19 cellular contexts compared by ENCODE assay signal in genomic region chr1:117544509-117545109, GRCh38.
DNase-seq lines count a peak whose midpoint lies in the region; ATAC-seq and TF ChIP-seq lines count a peak whose summit lies in the region.
"Had no signal": no experiment of that assay in that cellular context is flagged by ENCODE, and none has a peak within 500 bp of the region (broad histone marks: within the 10 kb centered on the region; RNA-seq: fewer than 3 reads in every experiment).

No MANE protein-coding gene starts in this region.

- H3K4me3 Mint-ChIP-seq in Caco-2 (ENCODE audit: unreplicated experiment) (no peak overlapping the region), endothelial cell (ENCODE audit: unreplicated experiment) (no peak overlapping the region)
- H3K4me3 Mint-ChIP-seq: CD4-positive, alpha-beta T cell had no signal

- H3K4me1 Mint-ChIP-seq in Caco-2 (ENCODE audit: low read depth, unreplicated experiment): peaks cover 17% of the 10 kb centered on the region
- peaks cover 13% of the 10 kb centered on the region for H3K4me1 Mint-ChIP-seq in endothelial cell (ENCODE audit: unreplicated experiment)

- peak overlapping the region; percentile 29; the same call in 1 of the 2 replicates for H2AFZ ChIP-seq in PC-3 (ENCODE audit: low read length)
- H2AFZ ChIP-seq in hepatocyte: peak overlapping the region; percentile 23
- H2AFZ ChIP-seq in osteoblast (ENCODE audit: low read length): no peak overlapping the region

- no peak overlapping the region for H3K4me3 ChIP-seq in Caco-2 (ENCODE audit: low read depth, low read length)
- H3K4me3 ChIP-seq in PC-3 (ENCODE audit: low read length): no peak overlapping the region
- no peak overlapping the region for H3K4me3 ChIP-seq in hepatocyte
- no peak overlapping the region for H3K4me3 ChIP-seq in osteoblast (ENCODE audit: insufficient read depth, low read length)
- H3K4me3 ChIP-seq: A549 had no signal

- H3K27me3 ChIP-seq in Caco-2 (replicated peaks; ENCODE audit: control insufficient read depth, insufficient read depth, low read length) (no peaks in the 10 kb centered on the region), PC-3 (ENCODE audit: low read length) (no peaks in the 10 kb centered on the region), hepatocyte (no peaks in the 10 kb centered on the region), osteoblast (ENCODE audit: insufficient read depth, low read length) (peaks cover 4% of the 10 kb centered on the region)

- H3K4me2 ChIP-seq in PC-3 (ENCODE audit: low read length) (no peak overlapping the region), hepatocyte (no peak overlapping the region), osteoblast (ENCODE audit: insufficient read depth, low read length) (no peak overlapping the region)
- H3K4me2 ChIP-seq: A549 had no signal

- no peaks in the 10 kb centered on the region for H3K9me3 ChIP-seq in Caco-2
- H3K9me3 ChIP-seq in PC-3 (ENCODE audit: low read length): no peaks in the 10 kb centered on the region
- no peaks in the 10 kb centered on the region for H3K9me3 ChIP-seq in hepatocyte (ENCODE audit: low read depth)
- H3K9me3 ChIP-seq in osteoblast (ENCODE audit: low read depth, low read length): no peaks in the 10 kb centered on the region
- H3K9me3 ChIP-seq: A549 had no signal

- H3K27me3 Mint-ChIP-seq in Caco-2 (ENCODE audit: insufficient read depth, unreplicated experiment) (no peaks in the 10 kb centered on the region), endothelial cell (ENCODE audit: unreplicated experiment) (peaks cover 1% of the 10 kb centered on the region)
- H3K27me3 Mint-ChIP-seq: CD4-positive, alpha-beta T cell had no signal

- H3K9me2 ChIP-seq in PC-3 (replicated peaks; ENCODE audit: low read length): no peaks in the 10 kb centered on the region
- no peaks in the 10 kb centered on the region for H3K9me2 ChIP-seq in hepatocyte (replicated peaks; ENCODE audit: insufficient read depth)

- no peak overlapping the region for H3K9ac ChIP-seq in PC-3 (ENCODE audit: low read length)

- no peaks in the 10 kb centered on the region for H3K9me3 Mint-ChIP-seq in Caco-2 (ENCODE audit: unreplicated experiment)
- H3K9me3 Mint-ChIP-seq in endothelial cell (ENCODE audit: unreplicated experiment): no peaks in the 10 kb centered on the region
- H3K9me3 Mint-ChIP-seq: CD4-positive, alpha-beta T cell had no signal

- WGBS in hepatocyte (ENCODE audit: low lambda C conversion rate, missing lambda C conversion rate): 43% methylated on average over 4 of the region's 4 CpGs

- intact Hi-C loops in Caco-2 (cut with micrococcal nuclease; ENCODE audit: unreplicated experiment): loop anchor here (2.0 kb wide), 1 partner anchor 62 kb away; the partner anchor contains the start of gene TENT5C
- intact Hi-C loops in PC-3 (cut with micrococcal nuclease): no loop called here

- H3K4me1 ChIP-seq in Caco-2 (peaks cover 12% of the 10 kb centered on the region), PC-3 (ENCODE audit: insufficient read depth, low read length) (no peaks in the 10 kb centered on the region), hepatocyte (ENCODE audit: insufficient read depth) (peaks cover 14% of the 10 kb centered on the region), osteoblast (ENCODE audit: insufficient read depth, low read length) (no peaks in the 10 kb centered on the region)
- H3K4me1 ChIP-seq: A549 had no signal

- no TSS peak for BruUV-seq in Caco-2 (replicated peaks; lab: Mats Ljungman, UMichigan)
- BruUV-seq in PC-3 (replicated peaks; lab: Mats Ljungman, UMichigan): no TSS peak

- DNase-seq in Caco-2 (peak; percentile 59 to 65), PC-3 (no peak), hepatocyte (ENCODE audit: low spot score) (peak; percentile 59), osteoblast (ENCODE audit: insufficient read length, low spot score, missing footprints) (peak; percentile 6), ureter (ENCODE audit: low spot score) (no peak), endothelial cell (ENCODE audit: low spot score) (no peak)
- DNase-seq: Calu3; CD4-positive, alpha-beta T cell; GOT3; NCI-H1105; NCI-H1694; NCI-H2107; NCI-H510A; NCI-H748 treated with DMSO at 0.1 percent for 48 hours; OCI-M1; SHP77 had no signal

- H3K36me3 ChIP-seq in Caco-2 (ENCODE audit: control insufficient read depth, insufficient read depth, low read length) (no peaks in the 10 kb centered on the region; the same call in 1 of the 2 replicates), PC-3 (ENCODE audit: low read depth, low read length) (no peaks in the 10 kb centered on the region), hepatocyte (replicated peaks; ENCODE audit: insufficient read depth, low read depth) (no peaks in the 10 kb centered on the region), osteoblast (ENCODE audit: insufficient read depth, low read length) (no peaks in the 10 kb centered on the region)

- peak overlapping the region; percentile 13 for H3K27ac Mint-ChIP-seq in Caco-2 (ENCODE audit: unreplicated experiment)
- no peak overlapping the region for H3K27ac Mint-ChIP-seq in endothelial cell (ENCODE audit: unreplicated experiment)
- H3K27ac Mint-ChIP-seq: CD4-positive, alpha-beta T cell had no signal

- ATAC-seq in PC-3 (no peak), GM18867 (IDR thresholded peaks at IDR 0.05; ENCODE audit: unreplicated experiment) (no peak)
- ATAC-seq: A549, SK-N-SH treated with all-trans-retinoic acid at 6 μM for 48 hours had no signal

- no peaks in the 10 kb centered on the region for H3K36me3 Mint-ChIP-seq in Caco-2 (ENCODE audit: insufficient read depth, unreplicated experiment)
- H3K36me3 Mint-ChIP-seq in endothelial cell (ENCODE audit: low read depth, unreplicated experiment): no peaks in the 10 kb centered on the region

- H3K27ac ChIP-seq in PC-3 (ENCODE audit: low read length) (no peak overlapping the region), hepatocyte (peak overlapping the region; percentile 58), osteoblast (ENCODE audit: low read depth, low read length) (no peak overlapping the region)
- H3K27ac ChIP-seq: A549 had no signal

- CTCF ChIA-PET in Caco-2 (lab: Charles Lee): interaction anchor here (1.4 kb wide), 1 partner anchor 210 kb away, joined by 4 read pairs; no protein-coding TSS in a partner anchor
- CTCF ChIA-PET in PC-3 (lab: Charles Lee): no interaction called here

- no peaks in the 10 kb centered on the region for H3F3A ChIP-seq in PC-3 (ENCODE audit: low read length, unreplicated experiment)

- H3K79me2 ChIP-seq in PC-3 (ENCODE audit: low read length) (no peaks in the 10 kb centered on the region), hepatocyte (no peaks in the 10 kb centered on the region), osteoblast (ENCODE audit: insufficient read depth, low read length) (no peaks in the 10 kb centered on the region)

- POLR2A ChIA-PET in Caco-2 (lab: Charles Lee) (no interaction called here), PC-3 (lab: Charles Lee; ENCODE audit: unreplicated experiment) (no interaction called here)

- H4K20me1 ChIP-seq in PC-3 (ENCODE audit: low read length) (no peaks in the 10 kb centered on the region), hepatocyte (ENCODE audit: insufficient read depth, poor library complexity, severe bottlenecking) (no peaks in the 10 kb centered on the region), osteoblast (ENCODE audit: insufficient read depth, low read length) (no peaks in the 10 kb centered on the region)

- TF ChIP-seq CTCF in Caco-2 (IDR thresholded peaks at IDR 0.05; ENCODE audit: insufficient read depth in 1 of 2, low read depth in 1 of 2, low read length in 1 of 2, severe bottlenecking in 1 of 2, unreplicated experiment in 1 of 2): no peak
- TF ChIP-seq CTCF in PC-3 (conservative IDR thresholded peaks at IDR 0.05; ENCODE audit: low read depth, low read length): no peak
- no peak for TF ChIP-seq CTCF in hepatocyte (IDR thresholded peaks at IDR 0.05; ENCODE audit: poor library complexity)
- TF ChIP-seq CTCF in osteoblast (IDR thresholded peaks at IDR 0.05; ENCODE audit: extremely low read depth, low read depth, low read length): no peak
- no peak for TF ChIP-seq CTCF in endothelial cell (IDR thresholded peaks at IDR 0.05; ENCODE audit: unreplicated experiment)

Comparison
In these comparisons a context has a peak if more than half of its experiments do, and no peak if none do; other contexts are left out.
1. DNase-seq: peak in Caco-2 (2 of 2), hepatocyte (single experiment) and osteoblast (single experiment); none in PC-3 (single experiment), ureter (single experiment) and endothelial cell (single experiment).